In genomic region chr9:132354645-132355355, GRCh38 we compare ENCODE assay signal across 8 cellular contexts. TPM values are rescaled to one million over a fixed set of nuclear protein-coding genes. Genes with fewer than 3 reads are reported as not detected.
DNase-seq lines count a peak whose midpoint lies in the region; ATAC-seq, FAIRE-seq and TF ChIP-seq lines count a peak whose summit lies in the region.

SETX (minus strand) TSS chr9:132354986; CDS start chr9:132349428, 5,558 bp downstream.

- peak within 1 kb of the TSS; percentile 96 for H3K27ac Mint-ChIP-seq in activated T-cell treated with anti-CD3 and anti-CD28 coated beads, Interleukin-2, amount 50 U/mL, for 72 hours

- H3F3A ChIP-seq in DOHH2 (ENCODE audit: control insufficient read depth, insufficient read depth) (peaks cover 21% of the 10 kb centered on the region), GM23248 (ENCODE audit: insufficient read depth) (peaks cover 13% of the 10 kb centered on the region; the same call in 1 of the 2 replicates)

- no peak for TF ChIP-seq EP300 in esophagus muscularis mucosa (IDR thresholded peaks at IDR 0.05)

- H3K4me1 ChIP-seq in DOHH2 (ENCODE audit: control insufficient read depth, low read length) (peaks cover 65% of the 10 kb centered on the region), GM23248 (ENCODE audit: insufficient read depth) (peaks cover 40% of the 10 kb centered on the region), Karpas-422 (ENCODE audit: low read length) (peaks cover 45% of the 10 kb centered on the region), esophagus muscularis mucosa (peaks cover 25 to 45% (median 44%) of the 10 kb centered on the region in 4 donors), muscle layer of duodenum (ENCODE audit: control insufficient read depth in 1 of 2, insufficient read depth in 2 of 2, low read length in 2 of 2) (peaks cover 14 to 35% of the 10 kb centered on the region in 2 donors)

- peak; percentile 90 to 92 for ATAC-seq in activated T-cell treated with anti-CD3 and anti-CD28 coated beads, Interleukin-2, amount 50 U/mL, for 72 hours (replicated peaks in 1 of 2)

- H3K4me3 Mint-ChIP-seq in activated T-cell treated with anti-CD3 and anti-CD28 coated beads, Interleukin-2, amount 50 U/mL, for 72 hours = peak within 1 kb of the TSS; percentile 93

- peak within 1 kb of the TSS; percentile 95 for H3K9ac ChIP-seq in GM23248
- H3K9ac ChIP-seq in Karpas-422 (ENCODE audit: low read length) = peak within 1 kb of the TSS; percentile 98

- H3K36me3 ChIP-seq in DOHH2 (ENCODE audit: control insufficient read depth, low read length) = peaks cover 48% of the 10 kb centered on the region
- H3K36me3 ChIP-seq in GM23248 (ENCODE audit: low read depth) = peaks cover 22% of the 10 kb centered on the region
- H3K36me3 ChIP-seq in Karpas-422 (ENCODE audit: insufficient read depth, low read length) = peaks cover 32% of the 10 kb centered on the region
- peaks cover 17 to 35% (median 23%) of the 10 kb centered on the region in 4 donors for H3K36me3 ChIP-seq in esophagus muscularis mucosa
- H3K36me3 ChIP-seq in muscle layer of duodenum (ENCODE audit: control insufficient read depth in 1 of 2, insufficient read depth in 2 of 2, low read length in 2 of 2) = peaks cover 20 to 22% of the 10 kb centered on the region in 2 donors

- intact Hi-C loops in esophagus muscularis mucosa (cut with DNase I) = no loop called here

- no peaks in the 10 kb centered on the region for H3K9me3 ChIP-seq in DOHH2 (ENCODE audit: control insufficient read depth, insufficient read depth, low read length)
- H3K9me3 ChIP-seq in GM23248 (ENCODE audit: low read depth) = no peaks in the 10 kb centered on the region
- no peaks in the 10 kb centered on the region for H3K9me3 ChIP-seq in Karpas-422 (ENCODE audit: low read length)
- H3K9me3 ChIP-seq in esophagus muscularis mucosa = no peaks in the 10 kb centered on the region
- no peaks in the 10 kb centered on the region for H3K9me3 ChIP-seq in muscle layer of duodenum (ENCODE audit: control insufficient read depth in 1 of 2, low read length in 2 of 2)

- no peaks in the 10 kb centered on the region for H3K27me3 Mint-ChIP-seq in activated T-cell treated with anti-CD3 and anti-CD28 coated beads, Interleukin-2, amount 50 U/mL, for 72 hours (ENCODE audit: low read depth)

- WGBS in GM23248 (ENCODE audit: low coverage in 1 of 2, low lambda C conversion rate in 2 of 2, missing lambda C conversion rate in 2 of 2), 2 experiments = 1 to 4% methylated on average over 47 to 70 of the region's 82 CpGs
- 0% methylated on average over 28 of the region's 82 CpGs for WGBS in esophagus muscularis mucosa

- H2AFZ ChIP-seq in GM23248 (peak within 1 kb of the TSS; percentile 98), Karpas-422 (ENCODE audit: low read length) (peak within 1 kb of the TSS; percentile 58; the same call in 1 of the 2 replicates)

- peaks cover 41% of the 10 kb centered on the region for H3K4me1 Mint-ChIP-seq in activated T-cell treated with anti-CD3 and anti-CD28 coated beads, Interleukin-2, amount 50 U/mL, for 72 hours (ENCODE audit: low read depth)

- H3K36me3 Mint-ChIP-seq in activated T-cell treated with anti-CD3 and anti-CD28 coated beads, Interleukin-2, amount 50 U/mL, for 72 hours (ENCODE audit: insufficient read depth in 2 of 2) = peaks cover 16 to 26% of the 10 kb centered on the region in 2 donors

- H3K79me2 ChIP-seq in DOHH2 (ENCODE audit: control insufficient read depth, low read length) = peaks cover 48% of the 10 kb centered on the region
- H3K79me2 ChIP-seq in GM23248 (ENCODE audit: insufficient read depth) = peaks cover 49% of the 10 kb centered on the region
- H3K79me2 ChIP-seq in Karpas-422 (ENCODE audit: low read length) = peaks cover 48% of the 10 kb centered on the region

- TF ChIP-seq CTCF in DOHH2 (IDR thresholded peaks at IDR 0.05; ENCODE audit: low read depth, low read length, poor library complexity, severe bottlenecking) (no peak), esophagus muscularis mucosa (IDR thresholded peaks at IDR 0.05) (no peak)

- peak within 1 kb of the TSS; percentile 81 for H3K27ac ChIP-seq in DOHH2 (ENCODE audit: low read depth, low read length)
- peak within 1 kb of the TSS; percentile 87 for H3K27ac ChIP-seq in GM23248
- peak within 1 kb of the TSS; percentile 74 for H3K27ac ChIP-seq in Karpas-422 (ENCODE audit: low read length)
- peak within 1 kb of the TSS; percentile 86 to 98 (median 90) for H3K27ac ChIP-seq in esophagus muscularis mucosa (replicated peaks in 1 of 4)
- H3K27ac ChIP-seq in muscle layer of duodenum (ENCODE audit: low read length) = peak within 1 kb of the TSS; percentile 88

- H3K9me2 ChIP-seq in DOHH2 (replicated peaks; ENCODE audit: control insufficient read depth, low read length) (no peaks in the 10 kb centered on the region), GM23248 (ENCODE audit: insufficient read depth) (no peaks in the 10 kb centered on the region), Karpas-422 (replicated peaks; ENCODE audit: insufficient read depth, low read length) (no peaks in the 10 kb centered on the region)

- no peaks in the 10 kb centered on the region for H3K9me3 Mint-ChIP-seq in activated T-cell treated with anti-CD3 and anti-CD28 coated beads, Interleukin-2, amount 50 U/mL, for 72 hours

- H3K4me2 ChIP-seq in DOHH2 (ENCODE audit: low read length) (peak within 1 kb of the TSS; percentile 74), GM23248 (ENCODE audit: unreplicated experiment) (peak within 1 kb of the TSS; percentile 99), Karpas-422 (ENCODE audit: low read depth, low read length, poor library complexity, severe bottlenecking) (peak within 1 kb of the TSS; percentile 84)

- H4K20me1 ChIP-seq in DOHH2 (ENCODE audit: control insufficient read depth, insufficient read depth, low read depth, low read length) (0 out of 2 replicates have a peak, but pooled peaks cover 4% of the 10 kb centered on the region), GM23248 (ENCODE audit: insufficient read depth) (peaks cover 5% of the 10 kb centered on the region; the same call in 1 of the 2 replicates), Karpas-422 (ENCODE audit: insufficient read depth, low read depth, low read length) (peaks cover 6% of the 10 kb centered on the region; the same call in 1 of the 2 replicates)

- H3K27me3 ChIP-seq in DOHH2 (ENCODE audit: control insufficient read depth, low read length) (no peaks in the 10 kb centered on the region), GM23248 (replicated peaks; ENCODE audit: insufficient read depth) (no peaks in the 10 kb centered on the region), Karpas-422 (ENCODE audit: low read length) (no peaks in the 10 kb centered on the region), esophagus muscularis mucosa (no peaks in the 10 kb centered on the region), muscle layer of duodenum (ENCODE audit: low read depth, low read length) (no peaks in the 10 kb centered on the region)

- H3K4me3 ChIP-seq in DOHH2 (ENCODE audit: low read length) = peak within 1 kb of the TSS; percentile 86
- peak within 1 kb of the TSS; percentile 98 for H3K4me3 ChIP-seq in GM23248
- H3K4me3 ChIP-seq in Karpas-422 (ENCODE audit: low read length) = peak within 1 kb of the TSS; percentile 91
- peak within 1 kb of the TSS; percentile 70 to 95 (median 86) for H3K4me3 ChIP-seq in esophagus muscularis mucosa
- peak within 1 kb of the TSS; percentile 81 to 90 for H3K4me3 ChIP-seq in muscle layer of duodenum (ENCODE audit: low read depth in 1 of 2, low read length in 2 of 2)

- TF ChIP-seq POLR2A in esophagus muscularis mucosa (IDR thresholded peaks at IDR 0.05; ENCODE audit: low read depth) = peak; percentile 91

- FAIRE-seq in RCC 7860 (lab: Jason Lieb, UNC) = peak; percentile 44

- DNase-seq in GM23248 = peak; percentile 99
- DNase-seq in Karpas-422 = peak; percentile 98
- DNase-seq in RCC 7860 (ENCODE audit: low spot score) = peak; percentile 94
- DNase-seq in activated T-cell treated with anti-CD3 and anti-CD28 coated beads, Interleukin-2, amount 50 U/mL, for 72 hours = peak; percentile 93 to 98
- peak; percentile 98 for DNase-seq in esophagus muscularis mucosa (ENCODE audit: extremely low spot score)
- DNase-seq in stimulated activated CD8-positive, alpha-beta memory T cell treated with anti-CD3 and anti-CD28 coated beads, Interleukin-7, amount 100 ng/mL, for 24 hours (ENCODE audit: low read depth) = peak; percentile 87

- in situ Hi-C loops in GM23248 (cut with MboI) = no loop called here

RNA-seq across cellular contexts. Expression of gene SETX, which starts in this region (rescaled TPM):
- 47.3 and 65.3 TPM in 2 replicates for total RNA-seq in GM23248 (2014; rRNA removed; shearing (Covaris generic))
- polyA plus RNA-seq in GM23248 (2016; fragmentation: Nextera tagmentation; extraction: Ambion mirVana) = 14.3 and 15.6 TPM in 2 replicates
- 56.0 and 56.7 TPM in 2 replicates for total RNA-seq in Karpas-422 (2014; rRNA removed; shearing (Covaris generic); ENCODE audit: low replicate concordance)
- total RNA-seq in activated T-cell treated with anti-CD3 and anti-CD28 coated beads, Interleukin-2, amount 50 U/mL, for 72 hours = 10 to 100 TPM; 53.7 to 55.9 TPM
- total RNA-seq in esophagus muscularis mucosa = 10 to 100 TPM; 44.1 to 46.9 (median 45.9) TPM

Comparison
In these comparisons a context has a peak if more than half of its experiments do, and no peak if none do; other contexts are left out.
1. Peak in every context shown above with its lines: DNase-seq, ATAC-seq, H3K4me3 ChIP-seq and H3K27ac ChIP-seq.